1 cellular context compared by ENCODE assay signal in genomic region chr12:69630191-69630590, GRCh38.
TF ChIP-seq lines count a peak whose summit lies in the region.

No MANE protein-coding gene starts in this region.

TF ChIP-seq in A549, 52 proteins besides CTCF, POLR2A, EP300 and RAD21:
- no peak for TF ChIP-seq KDM5A (IDR thresholded peaks at IDR 0.05)
- TF ChIP-seq CBX2 (IDR thresholded peaks at IDR 0.05; ENCODE audit: borderline replicate concordance, low read depth), result no peak
- TF ChIP-seq USF2 (IDR thresholded peaks at IDR 0.05), result no peak
- TF ChIP-seq MYC (IDR thresholded peaks at IDR 0.05; ENCODE audit: borderline replicate concordance, low read length), result no peak
- TF ChIP-seq FOXS1 (CRISPR knock-in tag; IDR thresholded peaks at IDR 0.05), result no peak
- TF ChIP-seq POLR2AphosphoS2 (conservative IDR thresholded peaks at IDR 0.05; ENCODE audit: low read length), result no peak
- TF ChIP-seq EHMT2 (IDR thresholded peaks at IDR 0.05; ENCODE audit: low read depth), result no peak
- no peak for TF ChIP-seq EHF (CRISPR knock-in tag; IDR thresholded peaks at IDR 0.05)
- TF ChIP-seq HOXB13 (CRISPR knock-in tag; IDR thresholded peaks at IDR 0.05; ENCODE audit: low read depth), result no peak
- TF ChIP-seq FOSL2 (IDR thresholded peaks at IDR 0.05), result no peak
- no peak for TF ChIP-seq FOSL2 (CRISPR knock-in tag; IDR thresholded peaks at IDR 0.05)
- TF ChIP-seq FOSB (CRISPR knock-in tag; IDR thresholded peaks at IDR 0.05), result no peak
- no peak for TF ChIP-seq ZSCAN20 (CRISPR knock-in tag; IDR thresholded peaks at IDR 0.05)
- no peak for TF ChIP-seq JUNB (IDR thresholded peaks at IDR 0.05)
